21 cellular contexts compared by ENCODE assay signal in the genomic region with DNA sequence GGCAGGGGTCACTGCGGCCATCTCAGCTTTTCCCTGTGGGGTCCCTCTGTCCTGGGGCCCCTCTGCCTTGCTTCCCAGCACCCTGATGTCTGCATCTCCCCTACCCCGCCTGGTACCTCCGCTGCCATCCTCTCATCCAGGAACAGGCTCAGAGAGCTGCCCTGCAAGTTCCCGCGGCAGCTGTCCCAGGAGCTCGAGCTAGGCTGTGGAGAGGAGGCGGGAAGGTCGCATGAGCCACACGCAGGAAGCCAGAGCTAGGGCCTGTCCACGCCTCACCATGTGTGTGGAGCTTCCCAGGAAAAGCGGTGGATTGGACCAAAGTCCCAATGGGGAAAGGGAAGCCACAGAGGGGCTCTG. TPM values are rescaled to one million over a fixed set of nuclear protein-coding genes. Genes with fewer than 3 reads are reported as not detected.
DNase-seq lines count a peak whose midpoint lies in the region; ATAC-seq and TF ChIP-seq lines count a peak whose summit lies in the region.
"Had no signal": no experiment of that assay in that cellular context is flagged by ENCODE, and none has a peak within 500 bp of the region (broad histone marks: within the 10 kb centered on the region; RNA-seq: fewer than 3 reads in every experiment).

No MANE protein-coding gene starts in this region.

- ATAC-seq in stimulated activated naive B cell treated with anti-CD40 and anti-IgM and Interleukin-4, amounts not matched to agents 10 μg/mL and 1 μg/mL and 100 μg/mL, for 72 hours (replicated peaks), result no peak
- ATAC-seq: A549 had no signal

- H3K9me3 Mint-ChIP-seq in endodermal cell, result no peaks in the 10 kb centered on the region
- no peaks in the 10 kb centered on the region for H3K9me3 Mint-ChIP-seq in stimulated activated naive B cell treated with anti-CD40 and anti-IgM and Interleukin-4, amounts not matched to agents 10 μg/mL and 1 μg/mL and 100 μg/mL, for 72 hours
- H3K9me3 Mint-ChIP-seq in activated CD4-positive, alpha-beta memory T cell treated with anti-CD3 and anti-CD28 coated beads, Interleukin-2, amount 10 ng/mL, durations not matched to agents 7 days and 5 days, result no peaks in the 10 kb centered on the region
- H3K9me3 Mint-ChIP-seq: HFFc6 had no signal

- H3K4me3 Mint-ChIP-seq in endodermal cell, result no peak overlapping the region
- no peak overlapping the region for H3K4me3 Mint-ChIP-seq in stimulated activated naive B cell treated with anti-CD40 and anti-IgM and Interleukin-4, amounts not matched to agents 10 μg/mL and 1 μg/mL and 100 μg/mL, for 72 hours
- H3K4me3 Mint-ChIP-seq in activated CD4-positive, alpha-beta memory T cell treated with anti-CD3 and anti-CD28 coated beads, Interleukin-2, amount 10 ng/mL, durations not matched to agents 7 days and 5 days, result no peak overlapping the region
- H3K4me3 Mint-ChIP-seq: HFFc6 had no signal

- no peaks in the 10 kb centered on the region for H3K27me3 ChIP-seq in endodermal cell (ENCODE audit: control insufficient read depth, insufficient read depth, low read length, poor library complexity, severe bottlenecking)

- POLR2A ChIA-PET in activated CD4-positive, alpha-beta memory T cell treated with anti-CD3 and anti-CD28 coated beads, Interleukin-2, amount 10 ng/mL, durations not matched to agents 7 days and 5 days (lab: Charles Lee), result interaction anchor here (1.0 to 1.4 kb wide), 2 partner anchors 12 to 19 kb away, joined by 3 to 4 read pairs; no protein-coding TSS in a partner anchor

- peaks cover 16% of the 10 kb centered on the region for H3K36me3 Mint-ChIP-seq in endodermal cell (ENCODE audit: low read depth)
- H3K36me3 Mint-ChIP-seq in stimulated activated naive B cell treated with anti-CD40 and anti-IgM and Interleukin-4, amounts not matched to agents 10 μg/mL and 1 μg/mL and 100 μg/mL, for 72 hours, result peaks cover 14 to 17% of the 10 kb centered on the region in 2 donors
- peaks cover 13% of the 10 kb centered on the region for H3K36me3 Mint-ChIP-seq in activated CD4-positive, alpha-beta memory T cell treated with anti-CD3 and anti-CD28 coated beads, Interleukin-2, amount 10 ng/mL, durations not matched to agents 7 days and 5 days (ENCODE audit: low read depth)

- no peaks in the 10 kb centered on the region for H3K4me1 ChIP-seq in endodermal cell (ENCODE audit: control insufficient read depth, insufficient read depth, low read length)
- H3K4me1 ChIP-seq: A549, Caco-2 had no signal

- TF ChIP-seq CTCF in endodermal cell (conservative IDR thresholded peaks at IDR 0.05), result no peak

- no peak overlapping the region for H3K27ac ChIP-seq in endodermal cell (ENCODE audit: low read depth, low read length)
- H3K27ac ChIP-seq: A549, KMS-11 had no signal

- peak overlapping the region; percentile 39 for H3K27ac Mint-ChIP-seq in endodermal cell
- H3K27ac Mint-ChIP-seq in stimulated activated naive B cell treated with anti-CD40 and anti-IgM and Interleukin-4, amounts not matched to agents 10 μg/mL and 1 μg/mL and 100 μg/mL, for 72 hours, result peak overlapping the region; percentile 47
- no peak overlapping the region for H3K27ac Mint-ChIP-seq in activated CD4-positive, alpha-beta memory T cell treated with anti-CD3 and anti-CD28 coated beads, Interleukin-2, amount 10 ng/mL, durations not matched to agents 7 days and 5 days
- H3K27ac Mint-ChIP-seq: HFFc6 had no signal

- peaks cover 1% of the 10 kb centered on the region for H3K27me3 Mint-ChIP-seq in endodermal cell (ENCODE audit: insufficient read depth)
- peaks cover 3 to 9% of the 10 kb centered on the region in 2 donors for H3K27me3 Mint-ChIP-seq in stimulated activated naive B cell treated with anti-CD40 and anti-IgM and Interleukin-4, amounts not matched to agents 10 μg/mL and 1 μg/mL and 100 μg/mL, for 72 hours
- no peaks in the 10 kb centered on the region for H3K27me3 Mint-ChIP-seq in activated CD4-positive, alpha-beta memory T cell treated with anti-CD3 and anti-CD28 coated beads, Interleukin-2, amount 10 ng/mL, durations not matched to agents 7 days and 5 days

- 92 to 93% methylated on average over 11 of the region's 11 CpGs for WGBS in endodermal cell (ENCODE audit: insufficient coverage in 1 of 2, insufficient read length in 1 of 2), 2 experiments

- H3K9me3 ChIP-seq in endodermal cell (ENCODE audit: control insufficient read depth, low read length), result no peaks in the 10 kb centered on the region
- H3K9me3 ChIP-seq: A549, Caco-2 had no signal

- no peak overlapping the region for H3K9ac ChIP-seq in endodermal cell (ENCODE audit: extremely low read depth, low read length, poor library complexity, severe bottlenecking)
- H3K9ac ChIP-seq: KMS-11 had no signal

- peaks cover 3% of the 10 kb centered on the region for H3K4me1 Mint-ChIP-seq in endodermal cell
- H3K4me1 Mint-ChIP-seq in stimulated activated naive B cell treated with anti-CD40 and anti-IgM and Interleukin-4, amounts not matched to agents 10 μg/mL and 1 μg/mL and 100 μg/mL, for 72 hours, result peaks cover 7 to 17% of the 10 kb centered on the region in 2 donors
- H3K4me1 Mint-ChIP-seq in activated CD4-positive, alpha-beta memory T cell treated with anti-CD3 and anti-CD28 coated beads, Interleukin-2, amount 10 ng/mL, durations not matched to agents 7 days and 5 days, result no peaks in the 10 kb centered on the region

- CTCF ChIA-PET in activated CD4-positive, alpha-beta memory T cell treated with anti-CD3 and anti-CD28 coated beads, Interleukin-2, amount 10 ng/mL, durations not matched to agents 7 days and 5 days (lab: Charles Lee), result interaction anchor here (2.3 kb wide), 1 partner anchor 78 kb away, joined by 5 read pairs; no protein-coding TSS in a partner anchor

- H3K36me3 ChIP-seq in endodermal cell (ENCODE audit: control insufficient read depth, insufficient read depth, low read length), result no peaks in the 10 kb centered on the region

- no peak overlapping the region for H3K4me3 ChIP-seq in endodermal cell (ENCODE audit: low read length)
- H3K4me3 ChIP-seq: A549 had no signal

- DNase-seq in NCI-H2227 (lab: John Stamatoyannopoulos, UW; ENCODE audit: unreplicated experiment) (peak; percentile 5), NCI-H2227 treated with DMSO at 0.1 percent for 48 hours (lab: John Stamatoyannopoulos, UW) (no peak), LHCN-M2 (ENCODE audit: low read depth) (peak; percentile 14), endodermal cell (no peak), EL (no peak)
- no peak for DNase-seq in stimulated activated naive B cell treated with anti-CD40 and anti-IgM and Interleukin-4, amounts not matched to agents 10 μg/mL and 1 μg/mL and 100 μg/mL, for 72 hours
- DNase-seq in activated CD4-positive, alpha-beta memory T cell treated with anti-CD3 and anti-CD28 coated beads, Interleukin-2, amount 10 ng/mL, durations not matched to agents 7 days and 5 days, result no peak
- no peak for DNase-seq in activated effector memory CD4-positive, alpha-beta T cell treated with anti-CD3 and anti-CD28 coated beads, Interleukin-2, amount 50 U/mL, for 16 hours
- DNase-seq: Caco-2; GF-D8; HFFc6; NCI-H1048; NCI-H1436 treated with DMSO at 0.1 percent for 48 hours; NCI-H2081; NCI-H446; NCI-H69; NK-92 treated with Interleukin-12 subunit alpha and Interleukin-12 subunit beta, amount 100 ng/mL, for 24 hours; OCI-M1; SIG-M5 had no signal

RNA-seq across cellular contexts. Expression of a gene that starts 12.5 kb away (rescaled TPM):
- total RNA-seq in LHCN-M2 (2014; rRNA removed) (1.2 and 1.3 TPM in 2 replicates), endodermal cell (10 to 100 TPM in 1 of 2 donors, 1 to 10 TPM in 1; 6.9 to 10.1 TPM)
- polyA plus RNA-seq in LHCN-M2 (2012), result 0.64 TPM
- polyA plus RNA-seq in endodermal cell (2013, experiment 1 of 2), result 21.8 TPM
- 25.3 TPM for polyA plus RNA-seq in endodermal cell (2013, experiment 2 of 2)
- 1 to 10 TPM; 6.0 to 6.8 TPM for total RNA-seq in activated CD4-positive, alpha-beta memory T cell treated with anti-CD3 and anti-CD28 coated beads, Interleukin-2, amount 10 ng/mL, durations not matched to agents 7 days and 5 days

RNA-seq across cellular contexts. Expression of a gene that starts 23.3 kb away (rescaled TPM):
- total RNA-seq in LHCN-M2 (2014; rRNA removed) (3.7 and 5.7 TPM in 2 replicates), endodermal cell (10 to 100 TPM; 18.4 to 22.1 TPM)
- polyA plus RNA-seq in LHCN-M2 (2012), result 4.2 TPM
- 14.1 TPM for polyA plus RNA-seq in endodermal cell (2013, experiment 1 of 2)
- 11.3 TPM for polyA plus RNA-seq in endodermal cell (2013, experiment 2 of 2)
- total RNA-seq in activated CD4-positive, alpha-beta memory T cell treated with anti-CD3 and anti-CD28 coated beads, Interleukin-2, amount 10 ng/mL, durations not matched to agents 7 days and 5 days, result 10 to 100 TPM; 18.2 to 22.4 TPM

RNA-seq across cellular contexts. Expression of a gene that starts 42.7 kb away (rescaled TPM):
- total RNA-seq in LHCN-M2 (2014; rRNA removed) (0.69 and 0.90 TPM in 2 replicates), endodermal cell (1 to 10 TPM; 2.0 to 2.8 TPM)
- 0.28 TPM for polyA plus RNA-seq in LHCN-M2 (2012)
- 0.25 TPM for polyA plus RNA-seq in endodermal cell (2013, experiment 1 of 2)
- 0.29 TPM for polyA plus RNA-seq in endodermal cell (2013, experiment 2 of 2)
- total RNA-seq in activated CD4-positive, alpha-beta memory T cell treated with anti-CD3 and anti-CD28 coated beads, Interleukin-2, amount 10 ng/mL, durations not matched to agents 7 days and 5 days, result 1 to 10 TPM; 1.5 to 1.6 TPM

Comparison
In these comparisons a context has a peak if more than half of its experiments do, and no peak if none do; other contexts are left out.
1. DNase-seq: peak in NCI-H2227 (single experiment) and LHCN-M2 (single experiment); none in NCI-H2227 treated with DMSO at 0.1 percent for 48 hours (single experiment), endodermal cell (single experiment), stimulated activated naive B cell treated with anti-CD40 and anti-IgM and Interleukin-4, amounts not matched to agents 10 μg/mL and 1 μg/mL and 100 μg/mL, for 72 hours (single experiment), EL (single experiment), activated CD4-positive, alpha-beta memory T cell treated with anti-CD3 and anti-CD28 coated beads, Interleukin-2, amount 10 ng/mL, durations not matched to agents 7 days and 5 days (single experiment) and activated effector memory CD4-positive, alpha-beta T cell treated with anti-CD3 and anti-CD28 coated beads, Interleukin-2, amount 50 U/mL, for 16 hours (single experiment).